ENCODE assay signal across 16 cellular contexts in genomic region chr4:8202526-8203375, GRCh38. TPM values are rescaled to one million over a fixed set of nuclear protein-coding genes. Genes with fewer than 3 reads are reported as not detected.
DNase-seq lines count a peak whose midpoint lies in the region; ATAC-seq and TF ChIP-seq lines count a peak whose summit lies in the region.
"Had no signal": no experiment of that assay in that cellular context is flagged by ENCODE, and none has a peak within 500 bp of the region (broad histone marks: within the 10 kb centered on the region; RNA-seq: fewer than 3 reads in every experiment).

No MANE protein-coding gene starts in this region.

- H3K4me3 Mint-ChIP-seq in CD8-positive, alpha-beta T cell: peak overlapping the region; percentile 97
- peak overlapping the region; percentile 91 to 99 (median 96) for H3K4me3 Mint-ChIP-seq in IgD-negative memory B cell

- WGBS in neuronal stem cell (ENCODE audit: extremely low coverage in 2 of 2, insufficient read length in 2 of 2, insufficient replicate concordance in 1 of 2), 2 donors: no CpG with 5 or more reads among the region's 17 CpGs
- 83% methylated on average over 17 of the region's 17 CpGs for WGBS in right cardiac atrium
- 81 to 91% (median 85%) methylated on average over 16 to 17 of the region's 17 CpGs for WGBS in heart left ventricle, 4 donors

- H2AFZ ChIP-seq in neuronal stem cell (ENCODE audit: low read length): no peak overlapping the region

- H2BK15ac ChIP-seq in neuronal stem cell (ENCODE audit: low read length): no peak overlapping the region

- peaks cover 54% of the 10 kb centered on the region for H3K4me1 ChIP-seq in CD8-positive, alpha-beta T cell (ENCODE audit: insufficient read depth, low read length)
- H3K4me1 ChIP-seq in neuronal stem cell (ENCODE audit: control insufficient read depth in 2 of 2, insufficient read depth in 1 of 2, low read depth in 1 of 2, low read length in 2 of 2) (peaks cover 7 to 22% of the 10 kb centered on the region in 2 donors), right cardiac atrium (ENCODE audit: control insufficient read depth, insufficient read depth, low read length) (no peaks in the 10 kb centered on the region), heart left ventricle (peaks cover 0 to 81% (median 34%) of the 10 kb centered on the region in 12 donors), uterus (peaks cover 0 to 8% of the 10 kb centered on the region in 2 donors)

- peak overlapping the region; percentile 27 for H3K27ac Mint-ChIP-seq in CD8-positive, alpha-beta T cell
- peak overlapping the region; percentile 19 to 97 (median 96) for H3K27ac Mint-ChIP-seq in IgD-negative memory B cell

- H3K9me3 Mint-ChIP-seq in CD8-positive, alpha-beta T cell: no peaks in the 10 kb centered on the region
- no peaks in the 10 kb centered on the region for H3K9me3 Mint-ChIP-seq in IgD-negative memory B cell
- H3K9me3 Mint-ChIP-seq: activated T-helper 17 cell treated with anti-CD3 and anti-CD28 coated beads, Interleukin-2, amount 50 U/mL, for 72 hours had no signal

- H3K4ac ChIP-seq in neuronal stem cell (ENCODE audit: low read length): no peak overlapping the region

- H2BK5ac ChIP-seq in neuronal stem cell (ENCODE audit: low read length): no peak overlapping the region

- POLR2A ChIA-PET in CD8-positive, alpha-beta T cell (lab: Charles Lee): no interaction called here

- no peak for ATAC-seq in CD8-positive, alpha-beta T cell
- ATAC-seq in right cardiac atrium: no peak
- no peak for ATAC-seq in heart left ventricle
- ATAC-seq: activated T-helper 17 cell treated with anti-CD3 and anti-CD28 coated beads, Interleukin-2, amount 50 U/mL, for 72 hours had no signal

- H2BK120ac ChIP-seq in neuronal stem cell (ENCODE audit: low read depth, low read length): no peak overlapping the region

- H3K4me2 ChIP-seq in neuronal stem cell (ENCODE audit: insufficient read depth, low read length, poor library complexity, severe bottlenecking): no peak overlapping the region

- peak overlapping the region; percentile 44 for H3K18ac ChIP-seq in neuronal stem cell (ENCODE audit: low read length)

- no peak overlapping the region for H3K27ac ChIP-seq in CD8-positive, alpha-beta T cell (ENCODE audit: low read depth, low read length)
- H3K27ac ChIP-seq in coronary artery: no peak overlapping the region
- H3K27ac ChIP-seq in neuronal stem cell (replicated peaks; ENCODE audit: low read length): no peak overlapping the region
- no peak overlapping the region for H3K27ac ChIP-seq in right cardiac atrium (ENCODE audit: low read length)
- no peak overlapping the region for H3K27ac ChIP-seq in heart left ventricle
- H3K27ac ChIP-seq in uterus: no peak overlapping the region
- H3K27ac ChIP-seq: cardiac muscle cell had no signal

- H3K4me1 Mint-ChIP-seq in CD8-positive, alpha-beta T cell (ENCODE audit: low read depth): peaks cover 65% of the 10 kb centered on the region
- H3K4me1 Mint-ChIP-seq in IgD-negative memory B cell: peaks cover 38 to 46% (median 45%) of the 10 kb centered on the region in 3 donors

- no peak overlapping the region for H4K91ac ChIP-seq in neuronal stem cell (ENCODE audit: low read depth, low read length, poor library complexity)

- H3K4me3 ChIP-seq in CD8-positive, alpha-beta T cell (ENCODE audit: low read depth, low read length): no peak overlapping the region
- H3K4me3 ChIP-seq in coronary artery (peak overlapping the region; percentile 74), neuronal stem cell (ENCODE audit: low read length in 2 of 2) (no peak overlapping the region), right cardiac atrium (ENCODE audit: low read length) (no peak overlapping the region), heart left ventricle (peak overlapping the region in 2 of 12 donors; percentile 4 to 71), uterus (no peak overlapping the region)
- H3K4me3 ChIP-seq: cardiac muscle cell had no signal

- no peak overlapping the region for H2AK5ac ChIP-seq in neuronal stem cell (ENCODE audit: low read depth, low read length)

- H3K9me3 ChIP-seq in CD8-positive, alpha-beta T cell (ENCODE audit: low read length): no peaks in the 10 kb centered on the region
- H3K9me3 ChIP-seq in neuronal stem cell (replicated peaks in 1 of 2; ENCODE audit: control insufficient read depth in 2 of 2, insufficient read depth in 1 of 2, low read depth in 1 of 2, low read length in 2 of 2): no peaks in the 10 kb centered on the region
- no peaks in the 10 kb centered on the region for H3K9me3 ChIP-seq in right cardiac atrium (ENCODE audit: control insufficient read depth, low read length)
- H3K9me3 ChIP-seq in heart left ventricle: no peaks in the 10 kb centered on the region
- H3K9me3 ChIP-seq in uterus: no peaks in the 10 kb centered on the region

- DNase-seq in CD8-positive, alpha-beta T cell: no peak
- no peak for DNase-seq in coronary artery (ENCODE audit: low spot score)
- DNase-seq in neuronal stem cell (ENCODE audit: low spot score): no peak
- no peak for DNase-seq in right cardiac atrium
- DNase-seq in cerebellar cortex (ENCODE audit: low spot score): no peak
- no peak for DNase-seq in heart left ventricle
- no peak for DNase-seq in uterus
- DNase-seq: activated CD4-positive, CD25-positive, alpha-beta regulatory T cell; H7; midbrain; NK-92 treated with Interleukin-12 subunit alpha and Interleukin-12 subunit beta, amount 100 ng/mL, for 24 hours; nucleus accumbens; SHP77 treated with DMSO at 0.1 percent for 48 hours had no signal

- intact Hi-C loops in CD8-positive, alpha-beta T cell (cut with DNase I, micrococcal nuclease): no loop called here
- intact Hi-C loops in right cardiac atrium (cut with DNase I): no loop called here
- intact Hi-C loops in heart left ventricle (cut with DNase I): no loop called here
- intact Hi-C loops in uterus (cut with DNase I; ENCODE audit: low total_unique reads): no loop called here

- no peak overlapping the region for H2BK12ac ChIP-seq in neuronal stem cell (ENCODE audit: low read length)

- no peak overlapping the region for H3K9ac ChIP-seq in neuronal stem cell (ENCODE audit: low read depth, low read length, poor library complexity)

- H4K8ac ChIP-seq in neuronal stem cell (ENCODE audit: low read depth, low read length): no peak overlapping the region

- H3K27me3 ChIP-seq in CD8-positive, alpha-beta T cell (ENCODE audit: insufficient read depth, low read length): no peaks in the 10 kb centered on the region
- H3K27me3 ChIP-seq in neuronal stem cell (ENCODE audit: control insufficient read depth in 3 of 3, insufficient read depth in 3 of 3, low read depth in 1 of 3, low read length in 3 of 3) (no peaks in the 10 kb centered on the region), right cardiac atrium (ENCODE audit: control insufficient read depth, insufficient read depth) (no peaks in the 10 kb centered on the region), heart left ventricle (no peaks in the 10 kb centered on the region), uterus (no peaks in the 10 kb centered on the region)
- H3K27me3 ChIP-seq: cardiac muscle cell had no signal

- H3K36me3 Mint-ChIP-seq in CD8-positive, alpha-beta T cell: peaks cover 20% of the 10 kb centered on the region
- peaks cover 7% of the 10 kb centered on the region for H3K36me3 Mint-ChIP-seq in IgD-negative memory B cell

- peak overlapping the region; percentile 17 for H3K23ac ChIP-seq in neuronal stem cell (ENCODE audit: low read depth, low read length, poor library complexity)

- H3K27me3 Mint-ChIP-seq in CD8-positive, alpha-beta T cell (ENCODE audit: low read depth): no peaks in the 10 kb centered on the region
- no peaks in the 10 kb centered on the region for H3K27me3 Mint-ChIP-seq in IgD-negative memory B cell
- H3K27me3 Mint-ChIP-seq: activated T-helper 17 cell treated with anti-CD3 and anti-CD28 coated beads, Interleukin-2, amount 50 U/mL, for 72 hours had no signal

- no peaks in the 10 kb centered on the region for H3K36me3 ChIP-seq in CD8-positive, alpha-beta T cell (ENCODE audit: insufficient read depth, low read length)
- H3K36me3 ChIP-seq in neuronal stem cell (replicated peaks in 1 of 2; ENCODE audit: control insufficient read depth in 2 of 2, insufficient read depth in 2 of 2, low read length in 2 of 2) (no peaks in the 10 kb centered on the region), heart left ventricle (peaks cover 0 to 20% (median 0%) of the 10 kb centered on the region in 9 donors), uterus (no peaks in the 10 kb centered on the region)
- H3K36me3 ChIP-seq: cardiac muscle cell had no signal

- peaks cover 1% of the 10 kb centered on the region for H3K79me1 ChIP-seq in neuronal stem cell (ENCODE audit: low read depth, low read length)

- no peak overlapping the region for H3K14ac ChIP-seq in neuronal stem cell (ENCODE audit: low read length)

- TF ChIP-seq CTCF in CD8-positive, alpha-beta T cell (IDR thresholded peaks at IDR 0.05): no peak
- no peak for TF ChIP-seq CTCF in coronary artery (IDR thresholded peaks at IDR 0.05)
- TF ChIP-seq CTCF in heart left ventricle (IDR thresholded peaks at IDR 0.05): no peak
- no peak for TF ChIP-seq CTCF in uterus (IDR thresholded peaks at IDR 0.05)

- no peak for TF ChIP-seq POLR2A in heart left ventricle (IDR thresholded peaks at IDR 0.05)
- TF ChIP-seq POLR2A in uterus (IDR thresholded peaks at IDR 0.05): no peak

- CTCF ChIA-PET in CD8-positive, alpha-beta T cell (lab: Charles Lee): interaction anchor here (1.4 to 1.6 kb wide), 3 partner anchors 18 to 26 kb away, joined by 3 read pairs; no protein-coding TSS in a partner anchor

RNA-seq across cellular contexts. Expression of gene SH3TC1, which starts 3.7 kb away (rescaled TPM):
- 100 to 1,000 TPM in 1 of 2 experiments, 10 to 100 TPM in 1; 90.7 to 102 TPM for total RNA-seq in CD8-positive, alpha-beta T cell
- polyA plus RNA-seq in IgD-negative memory B cell (39.8 TPM), right cardiac atrium (5.4 TPM), heart left ventricle (1 to 10 TPM; 5.8 to 8.1 TPM)
- polyA plus RNA-seq in neuronal stem cell (2013, experiment 1 of 2): 0.13 TPM
- polyA plus RNA-seq in neuronal stem cell (2013, experiment 2 of 2): 0.08 TPM
- total RNA-seq in right cardiac atrium (10 to 100 TPM in 3 of 4 donors, 1 to 10 TPM in 1; 6.6 to 17.1 (median 11.1) TPM), heart left ventricle (10 to 100 TPM in 6 of 9 donors, 1 to 10 TPM in 3; 6.0 to 45.9 (median 11.5) TPM), uterus (10 to 100 TPM in 2 of 4 donors, 1 to 10 TPM in 2; 5.1 to 16.4 (median 11.3) TPM)

RNA-seq across cellular contexts. Expression of gene ABLIM2, which starts 44.1 kb away (rescaled TPM):
- 1 to 10 TPM; 1.2 to 1.6 TPM for total RNA-seq in CD8-positive, alpha-beta T cell
- 1.3 TPM for polyA plus RNA-seq in IgD-negative memory B cell
- 0.78 TPM for polyA plus RNA-seq in neuronal stem cell (2013, experiment 1 of 2)
- polyA plus RNA-seq in neuronal stem cell (2013, experiment 2 of 2): 0.93 TPM
- 10 to 100 TPM in 2 of 4 donors, 1 to 10 TPM in 2; 6.2 to 17.4 (median 9.6) TPM for total RNA-seq in right cardiac atrium
- polyA plus RNA-seq in right cardiac atrium: 4.2 TPM
- total RNA-seq in heart left ventricle: 10 to 100 TPM; 14.3 to 25.8 (median 18.4) TPM
- 10 to 100 TPM; 11.1 to 27.9 TPM for polyA plus RNA-seq in heart left ventricle
- total RNA-seq in uterus: 1 to 10 TPM in 2 of 4 donors, under 1 TPM in 2; 0.77 to 6.0 (median 1.5) TPM
